In the genomic region with DNA sequence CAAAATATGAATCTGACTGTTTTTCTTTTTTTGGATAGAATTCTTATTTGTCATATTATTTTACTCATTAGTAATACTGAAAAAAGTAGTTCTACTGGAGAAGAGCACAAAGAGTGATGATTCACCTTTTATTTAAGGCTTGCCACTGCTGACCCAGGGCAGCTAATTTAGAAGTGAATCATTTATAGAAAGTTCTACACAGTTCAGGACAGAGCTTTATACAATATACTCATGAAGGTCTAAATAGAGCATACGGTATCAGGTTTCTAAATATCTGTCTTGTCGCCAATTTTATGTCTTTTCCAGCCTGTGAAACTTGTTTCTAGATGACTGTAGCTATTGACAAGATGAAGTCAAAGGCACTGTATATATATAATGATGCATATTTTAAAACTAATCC, we compare ENCODE assay signal across 11 cellular contexts. TPM values are rescaled to one million over a fixed set of nuclear protein-coding genes. Genes with fewer than 3 reads are reported as not detected.
DNase-seq lines count a peak whose midpoint lies in the region; ATAC-seq, FAIRE-seq and TF ChIP-seq lines count a peak whose summit lies in the region.
"Had no signal": no experiment of that assay in that cellular context is flagged by ENCODE, and none has a peak within 500 bp of the region (broad histone marks: within the 10 kb centered on the region; RNA-seq: fewer than 3 reads in every experiment).

No MANE protein-coding gene starts in this region.

- no peak for FAIRE-seq in GM19239 (lab: Jason Lieb, UNC)
- FAIRE-seq: K562 had no signal

- ATAC-seq in GM18499 (IDR thresholded peaks at IDR 0.05; ENCODE audit: insufficient read depth, unreplicated experiment) (peak; percentile 89), HG02938 (IDR thresholded peaks at IDR 0.05; ENCODE audit: unreplicated experiment) (peak; percentile 49), body of pancreas (peak; percentile 62), GM21786 (IDR thresholded peaks at IDR 0.05; ENCODE audit: unreplicated experiment) (no peak)
- ATAC-seq: K562 had no signal

- no peaks in the 10 kb centered on the region for H3K79me1 ChIP-seq in trophoblast cell (ENCODE audit: low read length)

- no peak overlapping the region for H4K8ac ChIP-seq in trophoblast cell (ENCODE audit: low read depth, low read length)

- H2BK120ac ChIP-seq in trophoblast cell (ENCODE audit: insufficient read depth, low read length, poor library complexity) = no peak overlapping the region

- no peak overlapping the region for H2AFZ ChIP-seq in trophoblast cell (ENCODE audit: insufficient read depth, low read length, poor library complexity)

- intact Hi-C loops in body of pancreas (cut with DNase I) = no loop called here

- no peak overlapping the region for H3K9ac ChIP-seq in trophoblast cell (ENCODE audit: low read length)

- H3K79me2 ChIP-seq in trophoblast cell (ENCODE audit: control insufficient read depth, insufficient read depth, low read length, poor library complexity) = no peaks in the 10 kb centered on the region

- no peak overlapping the region for H2BK5ac ChIP-seq in trophoblast cell (ENCODE audit: low read depth, low read length, poor library complexity)

- no peak for TF ChIP-seq CTCF in body of pancreas (IDR thresholded peaks at IDR 0.05)

- H3K18ac ChIP-seq in trophoblast cell (ENCODE audit: low read length) = no peak overlapping the region

- H2BK12ac ChIP-seq in trophoblast cell (ENCODE audit: low read length) = no peak overlapping the region

- H3K23ac ChIP-seq in trophoblast cell (ENCODE audit: low read length) = no peak overlapping the region

- H3K27me3 ChIP-seq in body of pancreas (no peaks in the 10 kb centered on the region), trophoblast cell (ENCODE audit: insufficient read depth, low read length) (no peaks in the 10 kb centered on the region)

- H3K4ac ChIP-seq in trophoblast cell (ENCODE audit: low read depth, low read length) = no peak overlapping the region

- H2AK5ac ChIP-seq in trophoblast cell (ENCODE audit: low read length) = no peak overlapping the region

- no peak overlapping the region for H3K14ac ChIP-seq in trophoblast cell (ENCODE audit: low read length)

- H3K4me3 ChIP-seq in body of pancreas (no peak overlapping the region), trophoblast cell (ENCODE audit: low read depth, low read length) (no peak overlapping the region)
- H3K4me3 ChIP-seq: K562 had no signal

- no peak overlapping the region for H3K4me2 ChIP-seq in trophoblast cell (ENCODE audit: low read length)

- 16 to 21% methylated on average over 2 of the region's 2 CpGs for WGBS in body of pancreas, 2 donors
- no CpG with 5 or more reads among the region's 2 CpGs for WGBS in trophoblast cell (ENCODE audit: extremely low coverage, insufficient coverage, insufficient read length)

- H3K4me1 ChIP-seq in body of pancreas (peaks cover 30% of the 10 kb centered on the region), trophoblast cell (ENCODE audit: control insufficient read depth in 1 of 2, insufficient read depth in 2 of 2, low read length in 2 of 2) (no peaks in the 10 kb centered on the region)

- H3K27ac ChIP-seq in body of pancreas = peak overlapping the region in 1 of 4 donors; percentile 39
- no peak overlapping the region for H3K27ac ChIP-seq in trophoblast cell (ENCODE audit: low read depth, low read length)

- no peak overlapping the region for H4K91ac ChIP-seq in trophoblast cell (ENCODE audit: low read depth, low read length)

- H4K12ac ChIP-seq in trophoblast cell (ENCODE audit: low read depth, low read length) = no peak overlapping the region

- TF ChIP-seq POLR2A in body of pancreas (IDR thresholded peaks at IDR 0.05) = no peak

- DNase-seq in body of pancreas (no peak), myocyte (ENCODE audit: low read depth) (peak; percentile 83), NCI-H2227 treated with DMSO at 0.1 percent for 48 hours (lab: John Stamatoyannopoulos, UW) (no peak), GM19239 (ENCODE audit: insufficient read length, low spot score) (no peak), trophoblast cell (no peak)
- DNase-seq: central memory CD4-positive, alpha-beta T cell had no signal

- H3K36me3 ChIP-seq in body of pancreas (replicated peaks in 1 of 2; ENCODE audit: insufficient read depth in 1 of 2, low read depth in 2 of 2) = no peaks in the 10 kb centered on the region
- H3K36me3 ChIP-seq in trophoblast cell (ENCODE audit: control insufficient read depth in 1 of 2, insufficient read depth in 2 of 2, low read length in 2 of 2) = no peaks in the 10 kb centered on the region

- H3K9me3 ChIP-seq in body of pancreas (no peaks in the 10 kb centered on the region), trophoblast cell (ENCODE audit: insufficient read depth, low read depth, low read length) (no peaks in the 10 kb centered on the region)

RNA-seq across cellular contexts. Expression of a gene that starts 25.0 kb away (rescaled TPM):
- total RNA-seq in body of pancreas = 10 to 100 TPM; 19.2 to 20.1 TPM
- total RNA-seq in myocyte = 2.2 and 2.3 TPM in 2 replicates
- polyA plus RNA-seq in myocyte (2012) = 0.39 TPM
- polyA plus RNA-seq in trophoblast cell (2013) = 0.08 TPM in 2 replicates
- total RNA-seq: natural killer cell treated with Interleukin-12 subunit alpha and Interleukin-12 subunit beta and Interleukin-15 and Interleukin-18, amount 100 ng/mL, for 72 hours had no signal
